In the genomic region with DNA sequence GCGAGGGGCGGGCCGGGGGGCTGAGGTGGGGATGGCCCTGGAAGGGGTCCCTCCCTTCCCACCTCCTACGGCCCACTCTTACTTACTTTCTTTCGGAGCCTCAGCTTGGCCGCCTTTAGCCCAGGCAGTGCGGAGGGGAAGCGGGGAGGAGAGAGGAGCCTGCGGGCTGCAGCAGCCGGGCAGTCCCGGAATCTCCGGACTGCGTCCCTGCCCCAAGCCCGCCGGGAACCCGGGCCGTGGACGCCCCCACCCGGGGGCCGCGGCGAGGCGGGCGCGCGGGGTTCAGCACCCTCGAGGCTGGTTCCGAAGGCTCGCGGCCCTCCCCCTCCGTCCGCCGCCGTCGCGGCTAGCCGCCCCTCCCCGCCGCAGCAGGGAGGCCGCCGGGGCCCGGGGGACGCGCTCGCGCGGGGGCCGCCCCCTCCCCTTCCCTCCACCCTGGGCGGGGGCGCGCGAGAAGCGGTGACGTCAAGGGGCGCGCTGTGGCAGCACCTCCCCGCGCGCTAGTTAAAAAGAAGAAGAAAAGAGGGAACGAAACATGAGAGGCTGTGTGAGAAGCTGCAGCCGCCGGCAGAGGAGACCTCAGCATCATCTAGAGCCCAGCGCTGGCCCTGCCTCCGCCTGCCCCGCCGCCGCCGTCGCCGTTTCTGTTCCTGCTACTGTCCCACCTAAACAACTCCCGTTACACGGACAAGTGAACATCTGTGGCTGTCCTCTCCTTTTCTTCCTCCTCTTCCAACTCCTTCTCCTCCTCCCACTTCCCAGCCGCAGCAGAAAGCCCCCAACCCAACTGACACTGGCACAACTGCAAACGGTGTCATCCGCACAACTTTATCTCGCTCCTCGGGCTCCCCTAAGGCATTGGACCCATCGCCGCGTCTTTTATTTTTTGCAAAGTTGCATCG, we compare ENCODE assay signal across 8 cellular contexts. TPM values are rescaled to one million over a fixed set of nuclear protein-coding genes. Genes with fewer than 3 reads are reported as not detected.
A peak's percentile ranks its signal among the peaks of the same experiment; 100 is the strongest.
DNase-seq lines count a peak whose midpoint lies in the region; ATAC-seq and TF ChIP-seq lines count a peak whose summit lies in the region.

A gene with protein sequence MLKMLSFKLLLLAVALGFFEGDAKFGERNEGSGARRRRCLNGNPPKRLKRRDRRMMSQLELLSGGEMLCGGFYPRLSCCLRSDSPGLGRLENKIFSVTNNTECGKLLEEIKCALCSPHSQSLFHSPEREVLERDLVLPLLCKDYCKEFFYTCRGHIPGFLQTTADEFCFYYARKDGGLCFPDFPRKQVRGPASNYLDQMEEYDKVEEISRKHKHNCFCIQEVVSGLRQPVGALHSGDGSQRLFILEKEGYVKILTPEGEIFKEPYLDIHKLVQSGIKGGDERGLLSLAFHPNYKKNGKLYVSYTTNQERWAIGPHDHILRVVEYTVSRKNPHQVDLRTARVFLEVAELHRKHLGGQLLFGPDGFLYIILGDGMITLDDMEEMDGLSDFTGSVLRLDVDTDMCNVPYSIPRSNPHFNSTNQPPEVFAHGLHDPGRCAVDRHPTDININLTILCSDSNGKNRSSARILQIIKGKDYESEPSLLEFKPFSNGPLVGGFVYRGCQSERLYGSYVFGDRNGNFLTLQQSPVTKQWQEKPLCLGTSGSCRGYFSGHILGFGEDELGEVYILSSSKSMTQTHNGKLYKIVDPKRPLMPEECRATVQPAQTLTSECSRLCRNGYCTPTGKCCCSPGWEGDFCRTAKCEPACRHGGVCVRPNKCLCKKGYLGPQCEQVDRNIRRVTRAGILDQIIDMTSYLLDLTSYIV (plus strand): TSS at position 536 of the 902 bp plus-strand sequence. CDS start 520 bp downstream, outside the sequence.

- peaks cover 0 to 7% (median 1%) of the 10 kb centered on the region in 6 donors for H3K9me3 Mint-ChIP-seq in immature natural killer cell

- peaks cover 21 to 33% of the 10 kb centered on the region in 2 donors for H3K4me1 Mint-ChIP-seq in immature natural killer cell

- no peak for TF ChIP-seq POLR2A in gastrocnemius medialis (IDR thresholded peaks at IDR 0.05)

- ATAC-seq in gastrocnemius medialis (peak in 1 of 2 donors; percentile 14), HG03571 (IDR thresholded peaks at IDR 0.05; ENCODE audit: unreplicated experiment) (no peak)

- DNase-seq in G401 (ENCODE audit: low spot score) (peak; percentile 10), H4 (ENCODE audit: low spot score) (peak; percentile 18), RPMI8226 (peak; percentile 25), caudate nucleus (lab: John Stamatoyannopoulos, UW) (peak in 59 of 61 donors; percentile 15 to 83 (median 65)), immature natural killer cell (peak; percentile 31 to 44 (median 40)), gastrocnemius medialis (no peak), NCI-H187 (lab: John Stamatoyannopoulos, UW) (no peak)

- in situ Hi-C loops in G401 (cut with HindIII; ENCODE audit: low sequenced_read_pairs) (no loop called here), gastrocnemius medialis (cut with MboI; ENCODE audit: low sequenced_read_pairs in 4 of 4) (no loop called here)

- peaks cover 8 to 14% (median 12%) of the 10 kb centered on the region in 3 donors for H3K27me3 Mint-ChIP-seq in immature natural killer cell (ENCODE audit: low read depth in 3 of 3)

- H3K4me3 Mint-ChIP-seq in immature natural killer cell: peak within 1 kb of the TSS; percentile 82 to 93 (median 89)

- peaks cover 28 to 43% (median 36%) of the 10 kb centered on the region in 3 donors for H3K27me3 ChIP-seq in gastrocnemius medialis

- peaks cover 6 to 12% of the 10 kb centered on the region in 2 donors for H3K4me1 ChIP-seq in gastrocnemius medialis

- no peak for TF ChIP-seq CTCF in gastrocnemius medialis (IDR thresholded peaks at IDR 0.05 in 4 of 5, conservative IDR thresholded peaks at IDR 0.05 in 1 of 5)

- peak within 1 kb of the TSS in 2 of 6 donors; percentile 66 to 76 for H3K27ac Mint-ChIP-seq in immature natural killer cell

- H3K36me3 Mint-ChIP-seq in immature natural killer cell: no peaks in the 10 kb centered on the region

- H3K9me3 ChIP-seq in gastrocnemius medialis: no peaks in the 10 kb centered on the region

- intact Hi-C loops in gastrocnemius medialis (cut with DNase I; ENCODE audit: low total_unique reads): no loop called here

- no peaks in the 10 kb centered on the region for H3K36me3 ChIP-seq in gastrocnemius medialis

- H3K27ac ChIP-seq in caudate nucleus (ENCODE audit: low read depth, low read length) (peak within 1 kb of the TSS; percentile 81), gastrocnemius medialis (no peak within 1 kb of the TSS)

- peak within 1 kb of the TSS; percentile 44 to 53 (median 44) for H3K4me3 ChIP-seq in gastrocnemius medialis

RNA-seq across cellular contexts. Expression of the gene that starts here (rescaled TPM):
- total RNA-seq in G401 (2014; rRNA removed; shearing (Covaris generic)): 0.07 and 1.5 TPM in 2 replicates
- 0.16 and 0.23 TPM in 2 replicates for total RNA-seq in H4 (2014; rRNA removed; shearing (Covaris generic))
- polyA plus RNA-seq in immature natural killer cell: not detected
- under 1 TPM; 0.25 to 0.70 (median 0.28) TPM for total RNA-seq in gastrocnemius medialis

Comparison
In these comparisons a context has a peak if more than half of its experiments do, and no peak if none do; other contexts are left out.
1. Peak in DNase-seq in H4; RNA of the gene not detected or under 1 TPM.
2. Peak in DNase-seq in immature natural killer cell; RNA of the gene not detected or under 1 TPM.
3. DNase-seq: peak in G401 (single experiment), RPMI8226 (single experiment) and caudate nucleus (59 of 61); none in gastrocnemius medialis (0 of 2) and NCI-H187 (0 of 2).